In the genomic region with DNA sequence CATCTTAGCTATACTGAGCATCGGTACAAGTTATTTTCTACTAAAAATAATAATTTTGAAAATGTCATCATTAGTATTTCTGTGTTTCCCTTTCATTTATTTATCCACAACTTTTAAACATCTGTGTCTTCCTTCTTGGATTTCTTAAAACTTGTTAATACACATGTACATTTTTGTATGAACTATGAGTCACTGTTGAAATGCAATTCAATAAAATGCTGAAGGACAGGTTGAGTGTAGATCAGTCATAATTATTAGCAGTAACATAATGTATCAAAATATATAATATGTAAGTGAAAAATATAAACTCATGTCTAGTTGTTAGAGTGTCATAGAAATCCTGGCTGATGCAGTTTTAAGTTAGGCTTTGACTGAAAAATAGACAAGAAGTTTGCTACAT, we compare ENCODE assay signal across 23 cellular contexts.
"Had no signal": no experiment of that assay in that cellular context is flagged by ENCODE, and none has a peak within 500 bp of the region (broad histone marks: within the 10 kb centered on the region; RNA-seq: fewer than 3 reads in every experiment).

No MANE protein-coding gene starts in this region.

- H3K27ac Mint-ChIP-seq: activated CD4-positive, alpha-beta memory T cell treated with anti-CD3 and anti-CD28 coated beads for 36 hours; activated CD4-positive, alpha-beta T cell treated with anti-CD3 and anti-CD28 coated beads, Interleukin-2, amount 10 ng/mL, durations not matched to agents 24 days and 14 days; activated naive CD4-positive, alpha-beta T cell treated with anti-CD3 and anti-CD28 coated beads for 36 hours; activated naive CD8-positive, alpha-beta T cell; activated T-helper 17 cell treated with anti-CD3 and anti-CD28 coated beads, Interleukin-2, amount 50 U/mL, for 72 hours; T-helper 17 cell; WTC11 had no signal

- H3K4me3 Mint-ChIP-seq: activated CD4-positive, alpha-beta memory T cell treated with anti-CD3 and anti-CD28 coated beads for 36 hours; activated CD4-positive, alpha-beta T cell treated with anti-CD3 and anti-CD28 coated beads, Interleukin-2, amount 10 ng/mL, durations not matched to agents 24 days and 14 days; activated naive CD4-positive, alpha-beta T cell treated with anti-CD3 and anti-CD28 coated beads for 36 hours; activated naive CD8-positive, alpha-beta T cell; activated T-helper 17 cell treated with anti-CD3 and anti-CD28 coated beads, Interleukin-2, amount 50 U/mL, for 72 hours; T-helper 17 cell; WTC11 had no signal

- H3K27me3 Mint-ChIP-seq: activated CD4-positive, alpha-beta memory T cell treated with anti-CD3 and anti-CD28 coated beads for 36 hours had no signal

- H3K9me3 Mint-ChIP-seq: activated CD4-positive, alpha-beta memory T cell treated with anti-CD3 and anti-CD28 coated beads for 36 hours; activated CD4-positive, alpha-beta T cell treated with anti-CD3 and anti-CD28 coated beads, Interleukin-2, amount 10 ng/mL, durations not matched to agents 24 days and 14 days; activated naive CD4-positive, alpha-beta T cell treated with anti-CD3 and anti-CD28 coated beads for 36 hours; WTC11 had no signal

- H3K27me3 ChIP-seq: brain microvascular endothelial cell had no signal

- H3K4me1 Mint-ChIP-seq: activated CD4-positive, alpha-beta T cell treated with anti-CD3 and anti-CD28 coated beads, Interleukin-2, amount 10 ng/mL, durations not matched to agents 24 days and 14 days; activated T-helper 17 cell treated with anti-CD3 and anti-CD28 coated beads, Interleukin-2, amount 50 U/mL, for 72 hours; T-helper 17 cell had no signal

- H3K36me3 Mint-ChIP-seq: activated CD4-positive, alpha-beta memory T cell treated with anti-CD3 and anti-CD28 coated beads for 36 hours; activated naive CD8-positive, alpha-beta T cell; WTC11 had no signal

- ATAC-seq: activated T-helper 17 cell treated with anti-CD3 and anti-CD28 coated beads, Interleukin-2, amount 50 U/mL, for 72 hours; T-helper 17 cell; WTC11 had no signal

- DNase-seq: activated CD4-positive, alpha-beta memory T cell treated with anti-CD3 and anti-CD28 coated beads for 36 hours; activated CD4-positive, alpha-beta T cell treated with anti-CD3 and anti-CD28 coated beads, Interleukin-2, amount 10 ng/mL, durations not matched to agents 24 days and 14 days; activated CD4-positive, CD25-positive, alpha-beta regulatory T cell treated with anti-CD3 and anti-CD28 coated beads, Interleukin-2, amount 50 U/mL, for 72 hours; activated CD8-positive, alpha-beta memory T cell treated with anti-CD3 and anti-CD28 coated beads for 24 hours; activated gamma-delta T cell; activated naive CD4-positive, alpha-beta T cell treated with anti-CD3 and anti-CD28 coated beads for 36 hours; activated T-cell treated with anti-CD3 and anti-CD28 coated beads for 4 hours; activated T-cell treated with anti-CD3 and anti-CD28 coated beads, Interleukin-2, amount 50 U/mL, for 48 hours; amygdala; brain microvascular endothelial cell; MM.1S; NCI-H1105; NCI-H1436 treated with DMSO at 0.1 percent for 48 hours; NCI-H187; NCI-H2081; NCI-H510A treated with DMSO at 0.1 percent for 48 hours; RPMI8226; SHP77 treated with DMSO at 0.1 percent for 48 hours; T-helper 17 cell; T-helper 9 cell had no signal

- H3K36me3 ChIP-seq: brain microvascular endothelial cell had no signal

- H3K27ac ChIP-seq: brain microvascular endothelial cell had no signal
